18 cellular contexts compared by ENCODE assay signal in genomic region chr1:178399177-178399728, GRCh38.
"Had no signal": no experiment of that assay in that cellular context is flagged by ENCODE, and none has a peak within 500 bp of the region (broad histone marks: within the 10 kb centered on the region; RNA-seq: fewer than 3 reads in every experiment).

No MANE protein-coding gene starts in this region.

- H3K36me3 ChIP-seq: brain microvascular endothelial cell, left lung, right atrium auricular region, thyroid gland, uterus had no signal

- H3K4me1 Mint-ChIP-seq: activated CD4-positive, alpha-beta T cell treated with anti-CD3 and anti-CD28 coated beads, Interleukin-2, amount 10 ng/mL, durations not matched to agents 24 days and 14 days; naive thymus-derived CD8-positive, alpha-beta T cell had no signal

- H3K27me3 ChIP-seq: brain microvascular endothelial cell, left lung, right atrium auricular region, thyroid gland, uterus had no signal

- H3K36me3 Mint-ChIP-seq: naive thymus-derived CD8-positive, alpha-beta T cell; stimulated activated naive B cell treated with anti-CD40 and anti-IgM and Interleukin-4, amounts not matched to agents 10 μg/mL and 1 μg/mL and 100 μg/mL, for 72 hours; WTC11 had no signal

- H3K27me3 Mint-ChIP-seq: activated CD4-positive, alpha-beta T cell treated with anti-CD3 and anti-CD28 coated beads, Interleukin-2, amount 10 ng/mL, durations not matched to agents 24 days and 14 days; progenitor cell of endocrine pancreas; stimulated activated naive B cell treated with anti-CD40 and anti-IgM and Interleukin-4, amounts not matched to agents 10 μg/mL and 1 μg/mL and 100 μg/mL, for 72 hours had no signal

- H3K4me1 ChIP-seq: left lung, right atrium auricular region, thyroid gland, uterus had no signal

- H3K27ac Mint-ChIP-seq: activated CD4-positive, alpha-beta T cell treated with anti-CD3 and anti-CD28 coated beads, Interleukin-2, amount 10 ng/mL, durations not matched to agents 24 days and 14 days; activated T-helper 1 cell treated with anti-CD3 and anti-CD28 coated beads, Interleukin-12 subunit alpha, Interleukin-12 subunit beta, Interleukin-2, Interleukin-4 antibody, amounts not matched to agents 30 ng/mL and 10 ng/mL and 1 ng/mL, durations not matched to agents 14 hours and 24 hours and 36 hours; naive thymus-derived CD8-positive, alpha-beta T cell; progenitor cell of endocrine pancreas; stimulated activated naive B cell treated with anti-CD40 and anti-IgM and Interleukin-4, amounts not matched to agents 10 μg/mL and 1 μg/mL and 100 μg/mL, for 72 hours had no signal

- H3K4me3 ChIP-seq: left lung, right atrium auricular region, thyroid gland, uterus had no signal

- H3K9me3 Mint-ChIP-seq: activated CD4-positive, alpha-beta T cell treated with anti-CD3 and anti-CD28 coated beads, Interleukin-2, amount 10 ng/mL, durations not matched to agents 24 days and 14 days; activated T-helper 1 cell treated with anti-CD3 and anti-CD28 coated beads, Interleukin-12 subunit alpha, Interleukin-12 subunit beta, Interleukin-2, Interleukin-4 antibody, amounts not matched to agents 30 ng/mL and 10 ng/mL and 1 ng/mL, durations not matched to agents 14 hours and 24 hours and 36 hours; WTC11 had no signal

- ATAC-seq: left lung; naive thymus-derived CD8-positive, alpha-beta T cell; stimulated activated naive B cell treated with anti-CD40 and anti-IgM and Interleukin-4, amounts not matched to agents 10 μg/mL and 1 μg/mL and 100 μg/mL, for 72 hours; WTC11 had no signal

- DNase-seq: activated CD4-positive, alpha-beta T cell treated with anti-CD3 and anti-CD28 coated beads, Interleukin-2, amount 10 ng/mL, durations not matched to agents 24 days and 14 days; activated CD8-positive, alpha-beta memory T cell treated with anti-CD3 and anti-CD28 coated beads for 24 hours; activated naive CD4-positive, alpha-beta T cell; anterior cingulate cortex; brain microvascular endothelial cell; cerebellar nuclear complex; effector CD8-positive, alpha-beta T cell; left lung; naive thymus-derived CD8-positive, alpha-beta T cell; stimulated activated CD4-positive, alpha-beta T cell treated with anti-CD3 and anti-CD28 coated beads, Interleukin-2, amount 100 ng/mL, for 48 hours; stimulated activated naive B cell treated with anti-CD40 and anti-IgM and Interleukin-4, amounts not matched to agents 10 μg/mL and 1 μg/mL and 100 μg/mL, for 72 hours; T-helper 2 cell; thyroid gland; uterus had no signal

- H3K4me3 Mint-ChIP-seq: activated CD4-positive, alpha-beta T cell treated with anti-CD3 and anti-CD28 coated beads, Interleukin-2, amount 10 ng/mL, durations not matched to agents 24 days and 14 days; activated T-helper 1 cell treated with anti-CD3 and anti-CD28 coated beads, Interleukin-12 subunit alpha, Interleukin-12 subunit beta, Interleukin-2, Interleukin-4 antibody, amounts not matched to agents 30 ng/mL and 10 ng/mL and 1 ng/mL, durations not matched to agents 14 hours and 24 hours and 36 hours; naive thymus-derived CD8-positive, alpha-beta T cell; stimulated activated naive B cell treated with anti-CD40 and anti-IgM and Interleukin-4, amounts not matched to agents 10 μg/mL and 1 μg/mL and 100 μg/mL, for 72 hours; WTC11 had no signal

- H3K27ac ChIP-seq: brain microvascular endothelial cell, left lung, right atrium auricular region, thyroid gland, uterus had no signal
